ENCODE assay signal across 28 cellular contexts in the genomic region with DNA sequence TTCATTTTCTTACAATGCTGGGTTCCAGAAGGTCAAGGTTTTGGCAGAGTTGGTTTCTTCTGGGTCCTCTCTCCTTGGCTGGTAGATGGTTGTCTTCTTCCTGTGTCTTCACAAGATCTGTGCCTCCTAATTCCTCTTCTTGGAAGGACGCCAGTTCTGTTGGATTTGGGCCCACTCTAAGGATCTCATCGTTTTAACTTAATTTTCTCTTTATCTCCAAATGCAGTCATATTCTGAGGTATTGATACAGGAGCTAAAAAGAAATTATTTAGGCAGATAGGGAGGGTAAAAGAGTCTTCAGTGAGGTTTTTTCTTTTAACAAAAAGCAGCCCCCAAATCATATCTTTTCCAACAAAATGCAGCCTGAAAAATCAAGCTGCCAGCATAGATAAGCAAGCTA.
"Had no signal": no experiment of that assay in that cellular context is flagged by ENCODE, and none has a peak within 500 bp of the region (broad histone marks: within the 10 kb centered on the region; RNA-seq: fewer than 3 reads in every experiment).

No MANE protein-coding gene starts in this region.

- H3K27me3 ChIP-seq: foreskin keratinocyte, gastroesophageal sphincter, heart left ventricle, hepatocyte, left lung, right atrium auricular region, suprapubic skin, transverse colon, upper lobe of right lung, uterus had no signal

- ATAC-seq: effector memory CD8-positive, alpha-beta T cell; foreskin keratinocyte; gastroesophageal sphincter; heart left ventricle; left cardiac atrium; left lung; naive thymus-derived CD8-positive, alpha-beta T cell; sciatic nerve; stimulated activated naive CD8-positive, alpha-beta T cell treated with anti-CD3 and anti-CD28 coated beads, Interleukin-15, amount 100 ng/mL, for 72 hours; upper lobe of right lung had no signal

- H3K4me3 ChIP-seq: coronary artery, gastroesophageal sphincter, heart left ventricle, hepatocyte, left lung, prostate gland, right atrium auricular region, smooth muscle cell, suprapubic skin, transverse colon, upper lobe of right lung, uterus had no signal

- H3K9me3 ChIP-seq: gastroesophageal sphincter, prostate gland, right atrium auricular region, suprapubic skin, transverse colon, upper lobe of right lung, uterus had no signal

- H3K4me1 ChIP-seq: foreskin keratinocyte, gastroesophageal sphincter, heart left ventricle, left lung, prostate gland, right atrium auricular region, suprapubic skin, transverse colon, upper lobe of right lung, uterus had no signal

- DNase-seq: effector memory CD8-positive, alpha-beta T cell; erythroblast; foreskin keratinocyte; heart left ventricle; kidney; left cardiac atrium; left lung; mesendoderm; naive thymus-derived CD8-positive, alpha-beta T cell; nephron progenitor cell; nucleus accumbens; stimulated activated CD4-positive, alpha-beta T cell treated with anti-CD3 and anti-CD28 coated beads, Interleukin-12 subunit alpha, Interleukin-12 subunit beta, amount 100 ng/mL, for 4 hours; stimulated activated CD4-positive, alpha-beta T cell treated with anti-CD3 and anti-CD28 coated beads, Interleukin-1b, Interleukin-23, amount 100 ng/mL, for 48 hours; stimulated activated CD4-positive, alpha-beta T cell treated with anti-CD3 and anti-CD28 coated beads, Interleukin-4, amount 100 ng/mL, for 1 hour; stimulated activated CD8-positive, alpha-beta memory T cell treated with anti-CD3 and anti-CD28 coated beads, Interleukin-4, amount 100 ng/mL, for 48 hours; stimulated activated naive CD4-positive, alpha-beta T cell; stimulated activated naive CD8-positive, alpha-beta T cell treated with anti-CD3 and anti-CD28 coated beads, Interleukin-15, amount 100 ng/mL, for 72 hours; transverse colon; upper lobe of right lung; uterus had no signal

- H3K36me3 ChIP-seq: gastroesophageal sphincter, heart left ventricle, left lung, prostate gland, right atrium auricular region, suprapubic skin, transverse colon, upper lobe of right lung, uterus had no signal

- H3K27ac ChIP-seq: coronary artery, foreskin keratinocyte, gastroesophageal sphincter, heart left ventricle, hepatocyte, left lung, prostate gland, right atrium auricular region, suprapubic skin, transverse colon, upper lobe of right lung, uterus had no signal
